Comparison of ENCODE assay signal across 26 cellular contexts in genomic region chr1:150805899-150806298, GRCh38.
"Had no signal": no experiment of that assay in that cellular context is flagged by ENCODE, and none has a peak within 500 bp of the region (broad histone marks: within the 10 kb centered on the region; RNA-seq: fewer than 3 reads in every experiment).

No MANE protein-coding gene starts in this region.

- H3K27me3 Mint-ChIP-seq: activated CD4-positive, alpha-beta memory T cell treated with anti-CD3 and anti-CD28 coated beads, Interleukin-2, amount 10 ng/mL, durations not matched to agents 7 days and 5 days; activated CD4-positive, alpha-beta T cell treated with anti-CD3 and anti-CD28 coated beads, Interleukin-2, amount 10 ng/mL, durations not matched to agents 7 days and 5 days; activated naive CD4-positive, alpha-beta T cell treated with anti-CD3 and anti-CD28 coated beads, Interleukin-2, amount 50 U/mL, for 24 hours; activated T-cell treated with anti-CD3 and anti-CD28 coated beads, Interleukin-2, amount 50 U/mL, for 24 hours; naive thymus-derived CD8-positive, alpha-beta T cell; stimulated activated memory B cell treated with anti-CD40 and anti-IgM and Interleukin-4, amounts not matched to agents 10 μg/mL and 1 μg/mL and 100 μg/mL, for 72 hours; stimulated activated naive CD8-positive, alpha-beta T cell treated with anti-CD3 and anti-CD28 coated beads, Interleukin-15, amount 100 ng/mL, for 72 hours had no signal

- H3K27ac ChIP-seq: thyroid gland, upper lobe of right lung had no signal

- DNase-seq: activated CD4-positive, alpha-beta memory T cell treated with anti-CD3 and anti-CD28 coated beads, Interleukin-2, amount 10 ng/mL, durations not matched to agents 7 days and 5 days; activated CD4-positive, alpha-beta T cell treated with anti-CD3 and anti-CD28 coated beads for 1 hour; activated CD4-positive, alpha-beta T cell treated with anti-CD3 and anti-CD28 coated beads, Interleukin-2, amount 10 ng/mL, durations not matched to agents 7 days and 5 days; activated CD8-positive, alpha-beta memory T cell treated with anti-CD3 and anti-CD28 coated beads, Interleukin-2, amount 50 U/mL, for 48 hours; activated T-cell treated with anti-CD3 and anti-CD28 coated beads, Interleukin-2, amount 50 U/mL, for 24 hours; effector CD8-positive, alpha-beta T cell; head of caudate nucleus; hypothalamus; immature natural killer cell; kidney; left colon; naive thymus-derived CD8-positive, alpha-beta T cell; posterior cingulate gyrus; right cardiac atrium; stimulated activated CD4-positive, alpha-beta T cell treated with anti-CD3 and anti-CD28 coated beads, Interleukin-12 subunit alpha, Interleukin-12 subunit beta, amount 100 ng/mL, for 4 hours; stimulated activated CD4-positive, alpha-beta T cell treated with anti-CD3 and anti-CD28 coated beads, Interleukin-4, amount 100 ng/mL, for 24 hours; stimulated activated naive CD8-positive, alpha-beta T cell treated with anti-CD3 and anti-CD28 coated beads, Interleukin-15, amount 100 ng/mL, for 72 hours; substantia nigra; thyroid gland; upper lobe of right lung had no signal

- H3K4me1 ChIP-seq: thyroid gland, upper lobe of right lung had no signal

- H3K4me3 ChIP-seq: thyroid gland, upper lobe of right lung had no signal

- H3K9me3 ChIP-seq: thyroid gland, upper lobe of right lung had no signal

- FAIRE-seq: colon, endometrium, kidney, TTC549 had no signal

- ATAC-seq: left colon; naive thymus-derived CD8-positive, alpha-beta T cell; stimulated activated memory B cell treated with anti-CD40 and anti-IgM and Interleukin-4, amounts not matched to agents 10 μg/mL and 1 μg/mL and 100 μg/mL, for 72 hours; stimulated activated naive CD8-positive, alpha-beta T cell treated with anti-CD3 and anti-CD28 coated beads, Interleukin-15, amount 100 ng/mL, for 72 hours; upper lobe of right lung had no signal

- H3K4me3 Mint-ChIP-seq: activated CD4-positive, alpha-beta memory T cell treated with anti-CD3 and anti-CD28 coated beads, Interleukin-2, amount 10 ng/mL, durations not matched to agents 7 days and 5 days; activated CD4-positive, alpha-beta T cell treated with anti-CD3 and anti-CD28 coated beads, Interleukin-2, amount 10 ng/mL, durations not matched to agents 7 days and 5 days; activated naive CD4-positive, alpha-beta T cell treated with anti-CD3 and anti-CD28 coated beads, Interleukin-2, amount 50 U/mL, for 24 hours; activated T-cell treated with anti-CD3 and anti-CD28 coated beads, Interleukin-2, amount 50 U/mL, for 24 hours; immature natural killer cell; stimulated activated memory B cell treated with anti-CD40 and anti-IgM and Interleukin-4, amounts not matched to agents 10 μg/mL and 1 μg/mL and 100 μg/mL, for 72 hours; stimulated activated naive CD8-positive, alpha-beta T cell treated with anti-CD3 and anti-CD28 coated beads, Interleukin-15, amount 100 ng/mL, for 72 hours had no signal

- H3K9me3 Mint-ChIP-seq: activated CD4-positive, alpha-beta memory T cell treated with anti-CD3 and anti-CD28 coated beads, Interleukin-2, amount 10 ng/mL, durations not matched to agents 7 days and 5 days; activated CD4-positive, alpha-beta T cell treated with anti-CD3 and anti-CD28 coated beads, Interleukin-2, amount 10 ng/mL, durations not matched to agents 7 days and 5 days; activated naive CD4-positive, alpha-beta T cell treated with anti-CD3 and anti-CD28 coated beads, Interleukin-2, amount 50 U/mL, for 24 hours; activated T-cell treated with anti-CD3 and anti-CD28 coated beads, Interleukin-2, amount 50 U/mL, for 24 hours; activated T-helper 2 cell treated with anti-CD3 and anti-CD28 coated beads, Interferon-gamma antibody, Interleukin-2, Interleukin-4, amounts not matched to agents 10 μg/mL and 5 μg/mL and 100 μg/mL, durations not matched to agents 14 hours and 24 hours and 36 hours; immature natural killer cell; naive thymus-derived CD8-positive, alpha-beta T cell; stimulated activated memory B cell treated with anti-CD40 and anti-IgM and Interleukin-4, amounts not matched to agents 10 μg/mL and 1 μg/mL and 100 μg/mL, for 72 hours; stimulated activated naive CD8-positive, alpha-beta T cell treated with anti-CD3 and anti-CD28 coated beads, Interleukin-15, amount 100 ng/mL, for 72 hours had no signal

- H3K27ac Mint-ChIP-seq: activated CD4-positive, alpha-beta memory T cell treated with anti-CD3 and anti-CD28 coated beads, Interleukin-2, amount 10 ng/mL, durations not matched to agents 7 days and 5 days; activated CD4-positive, alpha-beta T cell treated with anti-CD3 and anti-CD28 coated beads, Interleukin-2, amount 10 ng/mL, durations not matched to agents 7 days and 5 days; activated naive CD4-positive, alpha-beta T cell treated with anti-CD3 and anti-CD28 coated beads, Interleukin-2, amount 50 U/mL, for 24 hours; activated T-cell treated with anti-CD3 and anti-CD28 coated beads, Interleukin-2, amount 50 U/mL, for 24 hours; activated T-helper 2 cell treated with anti-CD3 and anti-CD28 coated beads, Interferon-gamma antibody, Interleukin-2, Interleukin-4, amounts not matched to agents 10 μg/mL and 5 μg/mL and 100 μg/mL, durations not matched to agents 14 hours and 24 hours and 36 hours; immature natural killer cell; stimulated activated memory B cell treated with anti-CD40 and anti-IgM and Interleukin-4, amounts not matched to agents 10 μg/mL and 1 μg/mL and 100 μg/mL, for 72 hours had no signal

- H3K27me3 ChIP-seq: thyroid gland, upper lobe of right lung had no signal
